Comparison of ENCODE assay signal across 8 cellular contexts in the genomic region with DNA sequence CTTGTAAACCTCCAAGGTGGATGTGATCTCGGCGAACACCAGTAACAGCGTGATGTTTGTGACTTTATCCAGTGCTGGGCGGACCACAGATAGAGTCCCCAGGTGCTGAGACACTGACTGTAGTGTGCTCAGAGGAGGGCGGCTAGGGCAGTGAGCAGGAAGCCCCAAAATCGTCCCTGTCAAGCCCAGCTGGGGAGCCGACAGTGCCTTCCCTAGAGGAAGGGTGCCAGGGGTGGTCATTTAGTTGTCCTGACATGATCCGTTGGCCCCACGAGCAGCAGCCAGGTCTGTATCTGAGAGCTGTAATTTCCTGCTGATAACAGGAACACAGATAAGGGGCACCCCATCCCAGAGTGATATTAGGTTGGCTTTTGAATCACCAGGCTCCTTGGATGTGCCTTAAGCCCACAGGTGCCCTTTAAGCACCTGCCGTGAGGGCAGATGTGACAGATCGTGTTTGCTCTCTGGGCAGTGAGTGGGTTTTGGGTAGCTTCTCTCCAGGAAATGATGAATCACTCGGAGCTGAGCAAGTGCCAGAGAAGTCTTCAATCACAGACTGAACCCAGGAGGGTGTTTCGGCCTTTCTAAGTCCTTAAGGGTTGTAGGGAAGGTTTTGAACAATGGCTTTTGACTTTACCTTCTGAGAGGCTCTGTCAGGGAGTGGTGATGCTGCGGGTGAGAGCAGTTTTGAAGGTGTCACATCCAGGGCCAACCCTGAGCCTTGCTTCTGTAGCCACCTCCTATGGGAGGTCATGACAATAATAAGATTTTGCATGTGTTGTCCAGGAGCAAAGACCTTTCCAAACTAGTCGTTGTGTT. TPM values are rescaled to one million over a fixed set of nuclear protein-coding genes. Genes with fewer than 3 reads are reported as not detected.
DNase-seq lines count a peak whose midpoint lies in the region; ATAC-seq and TF ChIP-seq lines count a peak whose summit lies in the region.

No MANE protein-coding gene starts in this region.

- H3K36me3 Mint-ChIP-seq in activated T-cell treated with anti-CD3 and anti-CD28 coated beads, Interleukin-2, amount 50 U/mL, for 24 hours (ENCODE audit: low read depth), result peaks cover 23% of the 10 kb centered on the region

- peak overlapping the region; percentile 77 for H3K4me3 Mint-ChIP-seq in activated T-cell treated with anti-CD3 and anti-CD28 coated beads, Interleukin-2, amount 50 U/mL, for 24 hours

- DNase-seq in activated gamma-delta T cell treated with Interleukin-2 at 50 U/mL for 16 hours (peak; percentile 68), activated gamma-delta T cell (lab: John Stamatoyannopoulos, UW) (no peak), fibroblast of the aortic adventitia (ENCODE audit: low read depth) (peak; percentile 73), SIG-M5 treated with dmso at 0.1 percent for 504 hours (lab: John Stamatoyannopoulos, UW; ENCODE audit: unreplicated experiment) (no peak)
- DNase-seq in NK-92 treated with Interleukin-12 subunit alpha and Interleukin-12 subunit beta, amount 100 ng/mL, for 24 hours (lab: John Stamatoyannopoulos, UW), result peak; percentile 69
- peak; percentile 75 for DNase-seq in activated T-cell treated with anti-CD3 and anti-CD28 coated beads, Interleukin-2, amount 50 U/mL, for 24 hours
- DNase-seq in stimulated activated CD4-positive, alpha-beta T cell treated with anti-CD3 and anti-CD28 coated beads, Interleukin-15, amount 100 ng/mL, for 1 hour (ENCODE audit: low read depth in 1 of 2, low spot score in 1 of 2), result peak; percentile 34 to 47

- peaks cover 95% of the 10 kb centered on the region for H3K4me1 Mint-ChIP-seq in activated T-cell treated with anti-CD3 and anti-CD28 coated beads, Interleukin-2, amount 50 U/mL, for 24 hours (ENCODE audit: low read depth)

- peak overlapping the region; percentile 94 for H3K27ac Mint-ChIP-seq in activated T-cell treated with anti-CD3 and anti-CD28 coated beads, Interleukin-2, amount 50 U/mL, for 24 hours

- no peaks in the 10 kb centered on the region for H3K27me3 Mint-ChIP-seq in activated T-cell treated with anti-CD3 and anti-CD28 coated beads, Interleukin-2, amount 50 U/mL, for 24 hours

- TF ChIP-seq CTCF in fibroblast of the aortic adventitia (IDR thresholded peaks at IDR 0.05; ENCODE audit: insufficient read depth, low read length), result no peak

- H3K9me3 Mint-ChIP-seq in activated T-cell treated with anti-CD3 and anti-CD28 coated beads, Interleukin-2, amount 50 U/mL, for 24 hours, result no peaks in the 10 kb centered on the region

- H3K4me3 ChIP-seq in fibroblast of the aortic adventitia (ENCODE audit: low read depth, low read length), result no peak overlapping the region

- peak; percentile 26 for ATAC-seq in HG03095 (IDR thresholded peaks at IDR 0.05; ENCODE audit: unreplicated experiment)

RNA-seq across cellular contexts. Expression of gene LPIN1, which starts 7.7 kb away (rescaled TPM):
- 50.4 and 157 TPM in 2 replicates for total RNA-seq in fibroblast of the aortic adventitia (ENCODE audit: low replicate concordance)

Comparison
In these comparisons a context has a peak if more than half of its experiments do, and no peak if none do; other contexts are left out.
1. DNase-seq: peak in activated gamma-delta T cell treated with Interleukin-2 at 50 U/mL for 16 hours (single experiment), NK-92 treated with Interleukin-12 subunit alpha and Interleukin-12 subunit beta, amount 100 ng/mL, for 24 hours (single experiment), activated T-cell treated with anti-CD3 and anti-CD28 coated beads, Interleukin-2, amount 50 U/mL, for 24 hours (single experiment), fibroblast of the aortic adventitia (single experiment) and stimulated activated CD4-positive, alpha-beta T cell treated with anti-CD3 and anti-CD28 coated beads, Interleukin-15, amount 100 ng/mL, for 1 hour (2 of 2); none in activated gamma-delta T cell (single experiment) and SIG-M5 treated with dmso at 0.1 percent for 504 hours (single experiment).